ENCODE assay signal across 15 cellular contexts in genomic region chr11:69510471-69511357, GRCh38. TPM values are rescaled to one million over a fixed set of nuclear protein-coding genes. Genes with fewer than 3 reads are reported as not detected.
DNase-seq lines count a peak whose midpoint lies in the region; ATAC-seq and TF ChIP-seq lines count a peak whose summit lies in the region.
"Had no signal": no experiment of that assay in that cellular context is flagged by ENCODE, and none has a peak within 500 bp of the region (broad histone marks: within the 10 kb centered on the region; RNA-seq: fewer than 3 reads in every experiment).

No MANE protein-coding gene starts in this region.

- H3K27ac ChIP-seq in sigmoid colon: no peak overlapping the region
- H3K27ac ChIP-seq: neutrophil, testis had no signal

- no peak for TF ChIP-seq CTCF in sigmoid colon (IDR thresholded peaks at IDR 0.05)

- no peaks in the 10 kb centered on the region for H3K4me1 ChIP-seq in sigmoid colon
- H3K4me1 ChIP-seq: testis had no signal

- no peaks in the 10 kb centered on the region for H3K9me3 ChIP-seq in sigmoid colon
- H3K9me3 ChIP-seq: neutrophil, testis had no signal

- no peak for TF ChIP-seq EP300 in sigmoid colon (IDR thresholded peaks at IDR 0.05)

- ATAC-seq in esophagus mucosa: peak; percentile 59
- no peak for ATAC-seq in GM19452 (IDR thresholded peaks at IDR 0.05; ENCODE audit: unreplicated experiment)
- ATAC-seq in GM19397 (IDR thresholded peaks at IDR 0.05; ENCODE audit: unreplicated experiment): no peak
- no peak for ATAC-seq in GM19023 (IDR thresholded peaks at IDR 0.05; ENCODE audit: unreplicated experiment)
- ATAC-seq: activated CD4-positive, CD25-positive, alpha-beta regulatory T cell treated with anti-CD3 and anti-CD28 coated beads, Interleukin-2, amount 50 U/mL, for 24 hours had no signal

- no peaks in the 10 kb centered on the region for H3K36me3 ChIP-seq in sigmoid colon
- H3K36me3 ChIP-seq: neutrophil had no signal

- intact Hi-C loops in sigmoid colon (cut with DNase I): no loop called here

- TF ChIP-seq POLR2A in sigmoid colon (IDR thresholded peaks at IDR 0.05): no peak

- DNase-seq in HCEC 1CT (peak; percentile 36), RPMI7951 (ENCODE audit: low read depth) (peak; percentile 32), sigmoid colon (peak; percentile 55)
- DNase-seq: activated T-cell treated with anti-CD3 and anti-CD28 coated beads for 4 hours, Kasumi-1, small intestine, testis had no signal

- no peak overlapping the region for H3K4me3 ChIP-seq in sigmoid colon
- H3K4me3 ChIP-seq: lung, testis had no signal

- H3K27me3 ChIP-seq in sigmoid colon: no peaks in the 10 kb centered on the region
- H3K27me3 ChIP-seq: testis had no signal

- WGBS in sigmoid colon, 2 donors: 89 to 92% methylated on average over 14 of the region's 14 CpGs

RNA-seq across cellular contexts. Expression of gene LINC01488, which starts 29.3 kb away (rescaled TPM):
- total RNA-seq in RPMI7951 (2014; rRNA removed; shearing (Covaris generic)): not detected in 2 replicates
- total RNA-seq in esophagus mucosa (not detected), sigmoid colon (under 1 TPM in 1 of 4 donors, not detected in 3; 0.36 TPM)
- not detected for polyA plus RNA-seq in sigmoid colon
- total RNA-seq: lung, testis had no signal
- polyA plus RNA-seq: adipose tissue, lung, small intestine had no signal
